ENCODE assay signal across 8 cellular contexts in the genomic region with DNA sequence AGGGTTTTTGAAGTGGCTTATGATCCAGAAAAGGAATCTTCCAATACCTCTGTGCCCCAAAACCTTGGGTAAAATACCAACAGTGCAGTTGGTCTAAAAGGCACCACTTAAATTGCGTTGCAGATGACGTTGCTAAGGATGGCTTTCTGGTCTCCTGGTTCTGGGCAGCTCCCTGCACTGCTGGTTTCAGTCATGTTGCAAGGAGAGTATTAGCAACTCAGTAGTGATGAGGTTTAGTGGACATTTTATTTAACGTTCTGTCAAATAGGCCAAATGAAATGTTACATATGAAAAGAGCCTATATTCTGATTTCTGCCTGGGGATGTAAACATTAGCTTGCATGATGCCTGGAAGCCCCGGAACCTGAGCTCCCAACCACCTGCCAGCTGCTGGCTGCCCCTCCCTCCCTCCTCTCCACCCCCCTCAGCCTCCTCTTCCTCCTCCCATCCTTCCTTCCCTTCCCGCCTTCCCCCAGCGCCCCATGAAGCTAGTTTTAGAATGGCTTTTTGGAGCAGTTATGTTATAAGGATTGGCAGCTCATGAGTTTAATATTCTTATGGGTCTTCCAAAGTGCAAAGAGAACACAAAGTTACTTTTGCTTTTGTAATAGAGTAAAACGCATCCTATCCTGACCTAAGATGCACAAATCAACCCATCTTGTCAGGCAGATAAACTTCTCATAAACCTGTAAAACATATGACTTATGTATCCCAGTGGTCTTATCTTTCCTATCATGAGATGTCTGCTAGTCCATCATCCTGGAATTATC. TPM values are rescaled to one million over a fixed set of nuclear protein-coding genes. Genes with fewer than 3 reads are reported as not detected.
DNase-seq lines count a peak whose midpoint lies in the region; ATAC-seq, FAIRE-seq and TF ChIP-seq lines count a peak whose summit lies in the region.

No MANE protein-coding gene starts in this region.

- H3K9me2 ChIP-seq in OCI-LY1 (ENCODE audit: low read depth, low read length) = no peaks in the 10 kb centered on the region

- H3K79me2 ChIP-seq in OCI-LY1 (ENCODE audit: insufficient read depth, low read length) = no peaks in the 10 kb centered on the region

- 27 to 38% methylated on average over 7 of the region's 7 CpGs for WGBS in sigmoid colon, 2 donors

- H3K9me3 ChIP-seq in OCI-LY1 (ENCODE audit: low read length) = no peaks in the 10 kb centered on the region
- H3K9me3 ChIP-seq in effector memory CD4-positive, alpha-beta T cell (ENCODE audit: control insufficient read depth, low read length) = no peaks in the 10 kb centered on the region
- no peaks in the 10 kb centered on the region for H3K9me3 ChIP-seq in sigmoid colon

- DNase-seq in GM12865 (ENCODE audit: low read depth) (no peak), sigmoid colon (no peak), GM20000 (ENCODE audit: low spot score) (no peak), cerebellar nuclear complex (lab: John Stamatoyannopoulos, UW) (no peak), H54 (ENCODE audit: insufficient read length, low spot score) (no peak)
- DNase-seq in effector memory CD4-positive, alpha-beta T cell = no peak

- H3K27ac ChIP-seq in OCI-LY1 (ENCODE audit: low read depth, low read length, poor library complexity, severe bottlenecking) (no peak overlapping the region), sigmoid colon (peak overlapping the region; percentile 79 to 86 (median 84))
- H3K27ac ChIP-seq in effector memory CD4-positive, alpha-beta T cell (ENCODE audit: insufficient read depth, low read length, poor library complexity, severe bottlenecking) = peak overlapping the region; percentile 99

- FAIRE-seq in H54 (lab: Jason Lieb, UNC) = no peak

- H2AFZ ChIP-seq in OCI-LY1 (ENCODE audit: low read length) = peak overlapping the region; percentile 2; the same call in 1 of the 2 replicates

- TF ChIP-seq POLR2A in sigmoid colon (IDR thresholded peaks at IDR 0.05) (no peak), H54 (IDR thresholded peaks at IDR 0.05; ENCODE audit: low read depth, low read length) (no peak)

- no peak for TF ChIP-seq EP300 in sigmoid colon (IDR thresholded peaks at IDR 0.05)

- H3K4me1 ChIP-seq in OCI-LY1 (ENCODE audit: insufficient read depth, low read length, severe bottlenecking) = peaks cover 36% of the 10 kb centered on the region
- H3K4me1 ChIP-seq in effector memory CD4-positive, alpha-beta T cell (ENCODE audit: control insufficient read depth, insufficient read depth, low read length, poor library complexity, severe bottlenecking) = peaks cover 59% of the 10 kb centered on the region
- peaks cover 0 to 64% (median 57%) of the 10 kb centered on the region in 4 donors for H3K4me1 ChIP-seq in sigmoid colon

- peak overlapping the region; percentile 84 for H3K4me3 ChIP-seq in GM12865 (ENCODE audit: low read depth, low read length)
- peak overlapping the region; percentile 62 for H3K4me3 ChIP-seq in OCI-LY1 (ENCODE audit: low read depth, low read length, poor library complexity, severe bottlenecking)
- peak overlapping the region; percentile 54 for H3K4me3 ChIP-seq in effector memory CD4-positive, alpha-beta T cell (ENCODE audit: insufficient read depth, low read depth, low read length, poor library complexity, severe bottlenecking)
- peak overlapping the region in 2 of 4 donors; percentile 47 to 52 for H3K4me3 ChIP-seq in sigmoid colon

- TF ChIP-seq CTCF in GM12865 (IDR thresholded peaks at IDR 0.05; ENCODE audit: insufficient read depth, low read depth, low read length, missing control alignments) (no peak), OCI-LY1 (IDR thresholded peaks at IDR 0.05; ENCODE audit: low read length) (no peak), sigmoid colon (IDR thresholded peaks at IDR 0.05) (no peak), GM20000 (IDR thresholded peaks at IDR 0.05; ENCODE audit: extremely low read depth, missing control alignments) (no peak)

- H3K36me3 ChIP-seq in OCI-LY1 (ENCODE audit: insufficient read depth, low read length) (no peaks in the 10 kb centered on the region), sigmoid colon (no peaks in the 10 kb centered on the region)
- no peaks in the 10 kb centered on the region for H3K36me3 ChIP-seq in effector memory CD4-positive, alpha-beta T cell (ENCODE audit: control insufficient read depth, insufficient read depth, low read length)

- peak overlapping the region; percentile 86 for H3K4me2 ChIP-seq in OCI-LY1 (ENCODE audit: low read length)

- peaks cover 4% of the 10 kb centered on the region for H3F3A ChIP-seq in OCI-LY1 (ENCODE audit: insufficient read depth, low read length)

- intact Hi-C loops in sigmoid colon (cut with DNase I) = loop anchor here (5.0 kb wide), 2 partner anchors 36 to 156 kb away; a partner anchor contains a TSS

- H3K27me3 ChIP-seq in OCI-LY1 (ENCODE audit: insufficient read depth, low read length) (no peaks in the 10 kb centered on the region), sigmoid colon (no peaks in the 10 kb centered on the region)
- H3K27me3 ChIP-seq in effector memory CD4-positive, alpha-beta T cell (replicated peaks; ENCODE audit: control insufficient read depth, insufficient read depth, low read length, poor library complexity, severe bottlenecking) = no peaks in the 10 kb centered on the region

- H4K20me1 ChIP-seq in OCI-LY1 (ENCODE audit: insufficient read depth, low read length) = no peaks in the 10 kb centered on the region

- H3K9ac ChIP-seq in OCI-LY1 (ENCODE audit: low read length) = peak overlapping the region; percentile 72; the same call in 1 of the 2 replicates

- ATAC-seq in HG02642 (IDR thresholded peaks at IDR 0.05; ENCODE audit: poor library complexity, unreplicated experiment) = no peak

RNA-seq across cellular contexts. Expression of a gene that starts 20.7 kb away (rescaled TPM):
- 1 to 10 TPM in 2 of 4 donors, not detected in 2; 2.8 to 4.3 TPM for total RNA-seq in sigmoid colon
- 10 to 100 TPM in 1 of 3 donors, 1 to 10 TPM in 1, under 1 TPM in 1; 0.60 to 38.3 (median 4.6) TPM for polyA plus RNA-seq in sigmoid colon

RNA-seq across cellular contexts. Expression of a gene that starts 23.2 kb away (rescaled TPM):
- total RNA-seq in sigmoid colon = 10 to 100 TPM; 45.1 to 61.2 (median 48.9) TPM
- 100 to 1,000 TPM in 1 of 3 donors, 10 to 100 TPM in 2; 55.9 to 142 (median 86.2) TPM for polyA plus RNA-seq in sigmoid colon

RNA-seq across cellular contexts. Expression of a gene that starts 36.9 kb away (rescaled TPM):
- total RNA-seq in sigmoid colon = 10 to 100 TPM in 2 of 4 donors, 1 to 10 TPM in 2; 8.4 to 56.9 (median 10.5) TPM
- polyA plus RNA-seq in sigmoid colon = 100 to 1,000 TPM in 1 of 3 donors, 10 to 100 TPM in 2; 64.3 to 105 (median 80.8) TPM
